Comparison of ENCODE assay signal across 14 cellular contexts in genomic region chr1:1216770-1217620, GRCh38. TPM values are rescaled to one million over a fixed set of nuclear protein-coding genes. Genes with fewer than 3 reads are reported as not detected.
DNase-seq lines count a peak whose midpoint lies in the region; ATAC-seq and TF ChIP-seq lines count a peak whose summit lies in the region.
"Had no signal": no experiment of that assay in that cellular context is flagged by ENCODE, and none has a peak within 500 bp of the region (broad histone marks: within the 10 kb centered on the region; RNA-seq: fewer than 3 reads in every experiment).

No MANE protein-coding gene starts in this region.

- intact Hi-C loops in activated CD8-positive, alpha-beta T cell treated with anti-CD3 and anti-CD28 coated beads for 36 hours (cut with micrococcal nuclease) = no loop called here

- no peak for ATAC-seq in activated CD8-positive, alpha-beta T cell treated with anti-CD3 and anti-CD28 coated beads for 36 hours
- ATAC-seq: upper lobe of right lung had no signal

- peak overlapping the region; percentile 7 for H3K4me3 ChIP-seq in effector memory CD4-positive, alpha-beta T cell (ENCODE audit: insufficient read depth, low read depth, low read length, poor library complexity, severe bottlenecking)
- no peak overlapping the region for H3K4me3 ChIP-seq in subcutaneous abdominal adipose tissue (ENCODE audit: low read depth in 1 of 5, low read length in 5 of 5)
- H3K4me3 ChIP-seq: lung, upper lobe of right lung had no signal

- H3K27ac ChIP-seq in effector memory CD4-positive, alpha-beta T cell (ENCODE audit: insufficient read depth, low read length, poor library complexity, severe bottlenecking) = peak overlapping the region; percentile 89
- H3K27ac ChIP-seq in subcutaneous abdominal adipose tissue (ENCODE audit: low read depth, low read length) = peak overlapping the region; percentile 72
- H3K27ac ChIP-seq: upper lobe of right lung had no signal

- H3K36me3 Mint-ChIP-seq in activated CD8-positive, alpha-beta T cell treated with anti-CD3 and anti-CD28 coated beads for 36 hours (ENCODE audit: low read depth) = peaks cover 29% of the 10 kb centered on the region

- POLR2A ChIA-PET in activated CD8-positive, alpha-beta T cell treated with anti-CD3 and anti-CD28 coated beads for 36 hours (lab: Charles Lee) = interaction anchor here (1.7 to 8.4 kb wide), 3 partner anchors 11 to 18 kb away, joined by 5 to 64 read pairs (median 18); partner anchors contain the start of genes B3GALT6, SDF4 and TNFRSF18

- peak; percentile 29 to 42 for DNase-seq in stimulated activated CD4-positive, alpha-beta T cell treated with anti-CD3 and anti-CD28 coated beads, Interleukin-4, amount 100 ng/mL, for 4 hours
- no peak for DNase-seq in stimulated activated CD4-positive, alpha-beta T cell treated with anti-CD3 and anti-CD28 coated beads, Interleukin-4, amount 100 ng/mL, for 1 hour
- peak; percentile 43 for DNase-seq in activated CD8-positive, alpha-beta T cell treated with anti-CD3 and anti-CD28 coated beads for 36 hours
- peak; percentile 67 to 72 (median 70) for DNase-seq in effector memory CD4-positive, alpha-beta T cell
- DNase-seq in erythroblast (lab: John Stamatoyannopoulos, UW) = no peak
- DNase-seq in medulla oblongata (ENCODE audit: extremely low spot score) = no peak
- DNase-seq in germinal center (ENCODE audit: low spot score) = no peak
- DNase-seq: activated gamma-delta T cell treated with Interleukin-2 at 50 U/mL for 16 hours, AML-193, NCI-H2029, upper lobe of right lung had no signal

- peaks cover 75% of the 10 kb centered on the region for H3K4me1 ChIP-seq in effector memory CD4-positive, alpha-beta T cell (ENCODE audit: control insufficient read depth, insufficient read depth, low read length, poor library complexity, severe bottlenecking)
- peaks cover 0 to 49% (median 32%) of the 10 kb centered on the region in 5 donors for H3K4me1 ChIP-seq in subcutaneous abdominal adipose tissue (ENCODE audit: control insufficient read depth in 5 of 5, insufficient read depth in 5 of 5, low read length in 5 of 5)

- peak overlapping the region in 2 of 5 donors; percentile 26 to 63 for H3K9ac ChIP-seq in subcutaneous abdominal adipose tissue (ENCODE audit: low read length in 5 of 5)

- H3K4me1 Mint-ChIP-seq in activated CD8-positive, alpha-beta T cell treated with anti-CD3 and anti-CD28 coated beads for 36 hours (ENCODE audit: low read depth) = peaks cover 44% of the 10 kb centered on the region

- TF ChIP-seq CTCF in activated CD8-positive, alpha-beta T cell treated with anti-CD3 and anti-CD28 coated beads for 36 hours (IDR thresholded peaks at IDR 0.05) = no peak

- no peaks in the 10 kb centered on the region for H3K27me3 ChIP-seq in effector memory CD4-positive, alpha-beta T cell (replicated peaks; ENCODE audit: control insufficient read depth, insufficient read depth, low read length, poor library complexity, severe bottlenecking)
- H3K27me3 ChIP-seq in subcutaneous abdominal adipose tissue (ENCODE audit: control insufficient read depth in 5 of 5, insufficient read depth in 4 of 5, low read length in 5 of 5) = peaks cover 0 to 2% (median 0%) of the 10 kb centered on the region in 5 donors
- H3K27me3 ChIP-seq: upper lobe of right lung had no signal

- H3K9me3 ChIP-seq in effector memory CD4-positive, alpha-beta T cell (ENCODE audit: control insufficient read depth, low read length) = no peaks in the 10 kb centered on the region
- H3K9me3 ChIP-seq in subcutaneous abdominal adipose tissue (ENCODE audit: control insufficient read depth in 5 of 5, low read length in 5 of 5) = no peaks in the 10 kb centered on the region
- H3K9me3 ChIP-seq: upper lobe of right lung had no signal

- H3K36me3 ChIP-seq in effector memory CD4-positive, alpha-beta T cell (ENCODE audit: control insufficient read depth, insufficient read depth, low read length) = peaks cover 20% of the 10 kb centered on the region
- peaks cover 0 to 63% (median 48%) of the 10 kb centered on the region in 5 donors for H3K36me3 ChIP-seq in subcutaneous abdominal adipose tissue (ENCODE audit: control insufficient read depth in 5 of 5, insufficient read depth in 5 of 5, low read length in 5 of 5)

- no peaks in the 10 kb centered on the region for H3K9me3 Mint-ChIP-seq in activated CD8-positive, alpha-beta T cell treated with anti-CD3 and anti-CD28 coated beads for 36 hours

- no peak for TF ChIP-seq POLR2A in erythroblast (IDR thresholded peaks at IDR 0.05; ENCODE audit: low read length)

- H3K27ac Mint-ChIP-seq in activated CD8-positive, alpha-beta T cell treated with anti-CD3 and anti-CD28 coated beads for 36 hours = peak overlapping the region; percentile 83
- H3K27ac Mint-ChIP-seq: progenitor cell of endocrine pancreas had no signal

- peak overlapping the region; percentile 1 for H3K4me3 Mint-ChIP-seq in activated CD8-positive, alpha-beta T cell treated with anti-CD3 and anti-CD28 coated beads for 36 hours

- CTCF ChIA-PET in activated CD8-positive, alpha-beta T cell treated with anti-CD3 and anti-CD28 coated beads for 36 hours (lab: Charles Lee) = interaction anchor here (3.3 kb wide), 1 partner anchor 95 kb away, joined by 17 read pairs; no protein-coding TSS in a partner anchor

- no peaks in the 10 kb centered on the region for H3K27me3 Mint-ChIP-seq in activated CD8-positive, alpha-beta T cell treated with anti-CD3 and anti-CD28 coated beads for 36 hours
- H3K27me3 Mint-ChIP-seq: progenitor cell of endocrine pancreas had no signal

RNA-seq across cellular contexts. Expression of gene TNFRSF4, which starts 3.0 kb away (rescaled TPM):
- 100 to 1,000 TPM; 137 to 142 TPM for total RNA-seq in activated CD8-positive, alpha-beta T cell treated with anti-CD3 and anti-CD28 coated beads for 36 hours

RNA-seq across cellular contexts. Expression of gene TNFRSF18, which starts 10.6 kb away (rescaled TPM):
- total RNA-seq in activated CD8-positive, alpha-beta T cell treated with anti-CD3 and anti-CD28 coated beads for 36 hours = 100 to 1,000 TPM; 126 to 135 TPM

RNA-seq across cellular contexts. Expression of gene SDF4, which starts 14.8 kb away (rescaled TPM):
- 10 to 100 TPM; 81.5 to 87.5 TPM for total RNA-seq in activated CD8-positive, alpha-beta T cell treated with anti-CD3 and anti-CD28 coated beads for 36 hours

RNA-seq across cellular contexts. Expression of gene B3GALT6, which starts 15.0 kb away (rescaled TPM):
- 10 to 100 TPM; 13.1 to 14.3 TPM for total RNA-seq in activated CD8-positive, alpha-beta T cell treated with anti-CD3 and anti-CD28 coated beads for 36 hours

RNA-seq across cellular contexts. Expression of gene C1QTNF12, which starts 29.5 kb away (rescaled TPM):
- 1 to 10 TPM; 2.6 to 4.9 TPM for total RNA-seq in activated CD8-positive, alpha-beta T cell treated with anti-CD3 and anti-CD28 coated beads for 36 hours

Comparison
In these comparisons a context has a peak if more than half of its experiments do, and no peak if none do; other contexts are left out.
1. DNase-seq: peak in stimulated activated CD4-positive, alpha-beta T cell treated with anti-CD3 and anti-CD28 coated beads, Interleukin-4, amount 100 ng/mL, for 4 hours (2 of 2), activated CD8-positive, alpha-beta T cell treated with anti-CD3 and anti-CD28 coated beads for 36 hours (single experiment) and effector memory CD4-positive, alpha-beta T cell (3 of 3); none in stimulated activated CD4-positive, alpha-beta T cell treated with anti-CD3 and anti-CD28 coated beads, Interleukin-4, amount 100 ng/mL, for 1 hour (single experiment), erythroblast (0 of 2), medulla oblongata (single experiment) and germinal center (single experiment).